In the genomic region with DNA sequence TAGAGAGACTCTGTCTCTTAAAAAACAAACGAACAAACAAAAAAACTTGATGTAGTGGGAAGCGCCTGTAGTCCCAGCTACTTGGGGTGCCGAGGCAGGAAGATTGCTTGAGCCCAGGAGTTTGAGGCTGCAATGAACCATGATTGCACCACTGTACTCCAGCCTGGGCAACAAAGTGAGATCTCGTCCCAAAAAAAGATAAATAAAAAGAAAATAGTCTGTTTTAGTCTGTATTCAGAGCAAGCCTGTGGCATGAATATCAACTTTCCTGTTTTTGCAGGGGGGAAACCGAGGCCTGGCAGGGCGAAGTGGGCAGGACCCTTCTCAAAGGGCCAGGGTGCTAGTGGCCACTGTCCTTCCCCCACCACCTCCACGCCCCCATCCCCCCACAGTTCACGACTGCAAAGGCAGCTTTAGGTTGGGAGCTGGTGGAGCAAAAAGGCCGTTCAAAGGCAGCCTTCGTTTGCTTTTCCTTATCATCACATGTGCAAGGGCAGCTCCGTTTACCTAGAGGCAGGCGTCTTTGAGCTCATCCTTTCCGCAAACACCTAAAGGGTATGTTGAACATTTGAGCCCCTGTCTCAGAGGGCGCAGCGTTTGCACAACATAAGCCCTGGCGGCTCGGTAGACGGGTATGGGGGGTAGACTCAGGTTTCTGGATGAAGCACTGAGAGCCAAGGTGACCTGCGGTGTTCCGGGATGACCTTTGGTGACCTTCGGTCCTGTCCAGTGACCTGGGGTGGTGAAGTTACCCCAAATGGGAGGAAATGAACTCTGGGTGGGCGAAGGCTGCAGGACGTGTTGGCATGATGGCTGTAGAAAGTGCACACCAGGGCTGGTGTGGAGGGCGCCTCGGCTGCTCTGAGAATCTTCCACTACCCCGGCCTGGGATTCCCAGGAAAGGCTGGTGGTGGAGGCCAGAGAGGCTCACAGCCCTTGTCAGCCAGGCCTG, we compare ENCODE assay signal across 1 cellular context.
TF ChIP-seq lines count a peak whose summit lies in the region.

No MANE protein-coding gene starts in this region.

TF ChIP-seq in HepG2, 621 proteins besides CTCF, POLR2A, EP300 and RAD21 (continued from another document and continues in another):
- TF ChIP-seq, protein P1, sequence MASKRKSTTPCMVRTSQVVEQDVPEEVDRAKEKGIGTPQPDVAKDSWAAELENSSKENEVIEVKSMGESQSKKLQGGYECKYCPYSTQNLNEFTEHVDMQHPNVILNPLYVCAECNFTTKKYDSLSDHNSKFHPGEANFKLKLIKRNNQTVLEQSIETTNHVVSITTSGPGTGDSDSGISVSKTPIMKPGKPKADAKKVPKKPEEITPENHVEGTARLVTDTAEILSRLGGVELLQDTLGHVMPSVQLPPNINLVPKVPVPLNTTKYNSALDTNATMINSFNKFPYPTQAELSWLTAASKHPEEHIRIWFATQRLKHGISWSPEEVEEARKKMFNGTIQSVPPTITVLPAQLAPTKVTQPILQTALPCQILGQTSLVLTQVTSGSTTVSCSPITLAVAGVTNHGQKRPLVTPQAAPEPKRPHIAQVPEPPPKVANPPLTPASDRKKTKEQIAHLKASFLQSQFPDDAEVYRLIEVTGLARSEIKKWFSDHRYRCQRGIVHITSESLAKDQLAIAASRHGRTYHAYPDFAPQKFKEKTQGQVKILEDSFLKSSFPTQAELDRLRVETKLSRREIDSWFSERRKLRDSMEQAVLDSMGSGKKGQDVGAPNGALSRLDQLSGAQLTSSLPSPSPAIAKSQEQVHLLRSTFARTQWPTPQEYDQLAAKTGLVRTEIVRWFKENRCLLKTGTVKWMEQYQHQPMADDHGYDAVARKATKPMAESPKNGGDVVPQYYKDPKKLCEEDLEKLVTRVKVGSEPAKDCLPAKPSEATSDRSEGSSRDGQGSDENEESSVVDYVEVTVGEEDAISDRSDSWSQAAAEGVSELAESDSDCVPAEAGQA (IDR thresholded peaks at IDR 0.05; ENCODE audit: low read depth), result peak; percentile 69; the same call in 1 of the 2 replicates
- TF ChIP-seq, protein P1 (CRISPR knock-in tag; IDR thresholded peaks at IDR 0.05; ENCODE audit: borderline replicate concordance), result peak; percentile 57; the same call in 1 of the 2 replicates
- TF ChIP-seq, protein P2, sequence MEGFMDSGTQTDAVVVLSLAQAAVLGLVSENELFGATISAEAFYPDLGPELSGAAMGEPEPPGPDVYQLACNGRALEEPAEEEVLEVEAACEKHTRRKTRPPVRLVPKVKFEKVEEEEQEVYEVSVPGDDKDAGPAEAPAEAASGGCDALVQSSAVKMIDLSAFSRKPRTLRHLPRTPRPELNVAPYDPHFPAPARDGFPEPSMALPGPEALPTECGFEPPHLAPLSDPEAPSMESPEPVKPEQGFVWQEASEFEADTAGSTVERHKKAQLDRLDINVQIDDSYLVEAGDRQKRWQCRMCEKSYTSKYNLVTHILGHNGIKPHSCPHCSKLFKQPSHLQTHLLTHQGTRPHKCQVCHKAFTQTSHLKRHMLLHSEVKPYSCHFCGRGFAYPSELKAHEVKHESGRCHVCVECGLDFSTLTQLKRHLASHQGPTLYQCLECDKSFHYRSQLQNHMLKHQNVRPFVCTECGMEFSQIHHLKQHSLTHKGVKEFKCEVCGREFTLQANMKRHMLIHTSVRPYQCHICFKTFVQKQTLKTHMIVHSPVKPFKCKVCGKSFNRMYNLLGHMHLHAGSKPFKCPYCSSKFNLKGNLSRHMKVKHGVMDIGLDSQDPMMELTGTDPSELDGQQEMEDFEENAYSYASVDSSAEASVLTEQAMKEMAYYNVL (CRISPR knock-in tag; IDR thresholded peaks at IDR 0.05; ENCODE audit: borderline replicate concordance), result peak; percentile 97
- TF ChIP-seq, protein P3, sequence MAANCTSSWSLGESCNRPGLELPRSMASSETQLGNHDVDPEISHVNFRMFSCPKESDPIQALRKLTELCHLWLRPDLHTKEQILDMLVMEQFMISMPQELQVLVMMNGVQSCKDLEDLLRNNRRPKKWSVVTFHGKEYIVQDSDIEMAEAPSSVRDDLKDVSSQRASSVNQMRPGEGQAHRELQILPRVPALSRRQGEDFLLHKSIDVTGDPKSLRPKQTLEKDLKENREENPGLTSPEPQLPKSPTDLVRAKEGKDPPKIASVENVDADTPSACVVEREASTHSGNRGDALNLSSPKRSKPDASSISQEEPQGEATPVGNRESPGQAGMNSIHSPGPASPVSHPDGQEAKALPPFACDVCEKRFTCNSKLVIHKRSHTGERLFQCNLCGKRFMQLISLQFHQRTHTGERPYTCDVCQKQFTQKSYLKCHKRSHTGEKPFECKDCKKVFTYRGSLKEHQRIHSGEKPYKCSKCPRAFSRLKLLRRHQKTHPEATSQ (CRISPR knock-in tag; IDR thresholded peaks at IDR 0.05; ENCODE audit: borderline replicate concordance), result 0 out of 2 replicates have a peak, but pooled peaks have one; percentile 75
- TF ChIP-seq ZNF138 (CRISPR knock-in tag; IDR thresholded peaks at IDR 0.05; ENCODE audit: low read depth) (no peak), POLR2AphosphoS2 (IDR thresholded peaks at IDR 0.05; ENCODE audit: low read depth, low read length) (no peak), ZNF841 (CRISPR knock-in tag; IDR thresholded peaks at IDR 0.05; ENCODE audit: borderline replicate concordance) (no peak), ZNF383 (CRISPR knock-in tag; IDR thresholded peaks at IDR 0.05; ENCODE audit: borderline replicate concordance) (0 out of 2 replicates have a peak, but pooled peaks have one; percentile 38), ZNF780A (CRISPR knock-in tag; IDR thresholded peaks at IDR 0.05) (peak; percentile 47; the same call in 1 of the 2 replicates), ERF (CRISPR knock-in tag; IDR thresholded peaks at IDR 0.05) (peak; percentile 73), HOXA7 (CRISPR knock-in tag; IDR thresholded peaks at IDR 0.05) (no peak), NFKB2 (CRISPR knock-in tag; IDR thresholded peaks at IDR 0.05; ENCODE audit: borderline replicate concordance) (peak; percentile 69; the same call in 1 of the 2 replicates), SRF (IDR thresholded peaks at IDR 0.05; ENCODE audit: low read depth, low read length) (no peak), ZNF619 (CRISPR knock-in tag; IDR thresholded peaks at IDR 0.05) (no peak), ZNF616 (CRISPR knock-in tag; IDR thresholded peaks at IDR 0.05; ENCODE audit: low read depth) (no peak), ZNF382 (CRISPR knock-in tag; IDR thresholded peaks at IDR 0.05; ENCODE audit: borderline replicate concordance) (no peak), ZNF207 (IDR thresholded peaks at IDR 0.05; ENCODE audit: borderline replicate concordance) (no peak), ZFYVE20 (CRISPR knock-in tag; IDR thresholded peaks at IDR 0.05; ENCODE audit: borderline replicate concordance, low read depth) (no peak), ZNF709 (CRISPR knock-in tag; IDR thresholded peaks at IDR 0.05) (peak; percentile 54; the same call in 1 of the 2 replicates), KDM3A (CRISPR knock-in tag; IDR thresholded peaks at IDR 0.05; ENCODE audit: low read depth) (peak; percentile 92), ZNF792 (CRISPR knock-in tag; IDR thresholded peaks at IDR 0.05) (peak; percentile 70; the same call in 1 of the 2 replicates), SP2 (CRISPR knock-in tag; IDR thresholded peaks at IDR 0.05) (no peak; the same call in 1 of the 2 replicates), HMGA1 (CRISPR knock-in tag; conservative IDR thresholded peaks at IDR 0.05) (no peak), ZNF136 (CRISPR knock-in tag; IDR thresholded peaks at IDR 0.05; ENCODE audit: low read depth) (0 out of 2 replicates have a peak, but pooled peaks have one; percentile 62), CREB1 (IDR thresholded peaks at IDR 0.05) (no peak), CREB1 (CRISPR knock-in tag; IDR thresholded peaks at IDR 0.05) (peak; percentile 80), ZNF850 (CRISPR knock-in tag; conservative IDR thresholded peaks at IDR 0.05) (no peak), ATF7-NPFF (CRISPR knock-in tag; IDR thresholded peaks at IDR 0.05; ENCODE audit: low read depth) (peak; percentile 54), ZNF75D (CRISPR knock-in tag; IDR thresholded peaks at IDR 0.05; ENCODE audit: borderline replicate concordance) (no peak), THAP11 (CRISPR knock-in tag; IDR thresholded peaks at IDR 0.05) (peak; percentile 69), NCOA1 (CRISPR knock-in tag; IDR thresholded peaks at IDR 0.05) (0 out of 2 replicates have a peak, but pooled peaks have one; percentile 72), SMARCE1 (IDR thresholded peaks at IDR 0.05; ENCODE audit: borderline replicate concordance) (no peak), ZNF615 (CRISPR knock-in tag; IDR thresholded peaks at IDR 0.05; ENCODE audit: borderline replicate concordance) (no peak)
- TF ChIP-seq, protein P4, sequence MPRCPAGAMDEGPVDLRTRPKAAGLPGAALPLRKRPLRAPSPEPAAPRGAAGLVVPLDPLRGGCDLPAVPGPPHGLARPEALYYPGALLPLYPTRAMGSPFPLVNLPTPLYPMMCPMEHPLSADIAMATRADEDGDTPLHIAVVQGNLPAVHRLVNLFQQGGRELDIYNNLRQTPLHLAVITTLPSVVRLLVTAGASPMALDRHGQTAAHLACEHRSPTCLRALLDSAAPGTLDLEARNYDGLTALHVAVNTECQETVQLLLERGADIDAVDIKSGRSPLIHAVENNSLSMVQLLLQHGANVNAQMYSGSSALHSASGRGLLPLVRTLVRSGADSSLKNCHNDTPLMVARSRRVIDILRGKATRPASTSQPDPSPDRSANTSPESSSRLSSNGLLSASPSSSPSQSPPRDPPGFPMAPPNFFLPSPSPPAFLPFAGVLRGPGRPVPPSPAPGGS (CRISPR knock-in tag; IDR thresholded peaks at IDR 0.05), result peak; percentile 68
- TF ChIP-seq, protein P5, sequence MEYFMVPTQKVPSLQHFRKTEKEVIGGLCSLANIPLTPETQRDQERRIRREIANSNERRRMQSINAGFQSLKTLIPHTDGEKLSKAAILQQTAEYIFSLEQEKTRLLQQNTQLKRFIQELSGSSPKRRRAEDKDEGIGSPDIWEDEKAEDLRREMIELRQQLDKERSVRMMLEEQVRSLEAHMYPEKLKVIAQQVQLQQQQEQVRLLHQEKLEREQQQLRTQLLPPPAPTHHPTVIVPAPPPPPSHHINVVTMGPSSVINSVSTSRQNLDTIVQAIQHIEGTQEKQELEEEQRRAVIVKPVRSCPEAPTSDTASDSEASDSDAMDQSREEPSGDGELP (IDR thresholded peaks at IDR 0.05; ENCODE audit: borderline replicate concordance, low read depth), result peak; percentile 89; the same call in 1 of the 2 replicates
- TF ChIP-seq, protein P6, sequence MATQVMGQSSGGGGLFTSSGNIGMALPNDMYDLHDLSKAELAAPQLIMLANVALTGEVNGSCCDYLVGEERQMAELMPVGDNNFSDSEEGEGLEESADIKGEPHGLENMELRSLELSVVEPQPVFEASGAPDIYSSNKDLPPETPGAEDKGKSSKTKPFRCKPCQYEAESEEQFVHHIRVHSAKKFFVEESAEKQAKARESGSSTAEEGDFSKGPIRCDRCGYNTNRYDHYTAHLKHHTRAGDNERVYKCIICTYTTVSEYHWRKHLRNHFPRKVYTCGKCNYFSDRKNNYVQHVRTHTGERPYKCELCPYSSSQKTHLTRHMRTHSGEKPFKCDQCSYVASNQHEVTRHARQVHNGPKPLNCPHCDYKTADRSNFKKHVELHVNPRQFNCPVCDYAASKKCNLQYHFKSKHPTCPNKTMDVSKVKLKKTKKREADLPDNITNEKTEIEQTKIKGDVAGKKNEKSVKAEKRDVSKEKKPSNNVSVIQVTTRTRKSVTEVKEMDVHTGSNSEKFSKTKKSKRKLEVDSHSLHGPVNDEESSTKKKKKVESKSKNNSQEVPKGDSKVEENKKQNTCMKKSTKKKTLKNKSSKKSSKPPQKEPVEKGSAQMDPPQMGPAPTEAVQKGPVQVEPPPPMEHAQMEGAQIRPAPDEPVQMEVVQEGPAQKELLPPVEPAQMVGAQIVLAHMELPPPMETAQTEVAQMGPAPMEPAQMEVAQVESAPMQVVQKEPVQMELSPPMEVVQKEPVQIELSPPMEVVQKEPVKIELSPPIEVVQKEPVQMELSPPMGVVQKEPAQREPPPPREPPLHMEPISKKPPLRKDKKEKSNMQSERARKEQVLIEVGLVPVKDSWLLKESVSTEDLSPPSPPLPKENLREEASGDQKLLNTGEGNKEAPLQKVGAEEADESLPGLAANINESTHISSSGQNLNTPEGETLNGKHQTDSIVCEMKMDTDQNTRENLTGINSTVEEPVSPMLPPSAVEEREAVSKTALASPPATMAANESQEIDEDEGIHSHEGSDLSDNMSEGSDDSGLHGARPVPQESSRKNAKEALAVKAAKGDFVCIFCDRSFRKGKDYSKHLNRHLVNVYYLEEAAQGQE (IDR thresholded peaks at IDR 0.05; ENCODE audit: borderline replicate concordance in 1 of 2, low read depth in 1 of 2, low read length in 2 of 2), result peak in 1 of 2 experiments; percentile 66; a peak in 3 of 4 replicates
- TF ChIP-seq, protein P7, sequence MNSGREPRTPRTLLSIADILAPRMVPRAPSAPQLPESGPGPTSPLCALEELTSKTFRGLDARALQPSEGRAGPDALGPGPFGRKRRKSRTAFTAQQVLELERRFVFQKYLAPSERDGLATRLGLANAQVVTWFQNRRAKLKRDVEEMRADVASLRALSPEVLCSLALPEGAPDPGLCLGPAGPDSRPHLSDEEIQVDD (CRISPR knock-in tag; IDR thresholded peaks at IDR 0.05; ENCODE audit: borderline replicate concordance), result no peak
- TF ChIP-seq, protein P8, sequence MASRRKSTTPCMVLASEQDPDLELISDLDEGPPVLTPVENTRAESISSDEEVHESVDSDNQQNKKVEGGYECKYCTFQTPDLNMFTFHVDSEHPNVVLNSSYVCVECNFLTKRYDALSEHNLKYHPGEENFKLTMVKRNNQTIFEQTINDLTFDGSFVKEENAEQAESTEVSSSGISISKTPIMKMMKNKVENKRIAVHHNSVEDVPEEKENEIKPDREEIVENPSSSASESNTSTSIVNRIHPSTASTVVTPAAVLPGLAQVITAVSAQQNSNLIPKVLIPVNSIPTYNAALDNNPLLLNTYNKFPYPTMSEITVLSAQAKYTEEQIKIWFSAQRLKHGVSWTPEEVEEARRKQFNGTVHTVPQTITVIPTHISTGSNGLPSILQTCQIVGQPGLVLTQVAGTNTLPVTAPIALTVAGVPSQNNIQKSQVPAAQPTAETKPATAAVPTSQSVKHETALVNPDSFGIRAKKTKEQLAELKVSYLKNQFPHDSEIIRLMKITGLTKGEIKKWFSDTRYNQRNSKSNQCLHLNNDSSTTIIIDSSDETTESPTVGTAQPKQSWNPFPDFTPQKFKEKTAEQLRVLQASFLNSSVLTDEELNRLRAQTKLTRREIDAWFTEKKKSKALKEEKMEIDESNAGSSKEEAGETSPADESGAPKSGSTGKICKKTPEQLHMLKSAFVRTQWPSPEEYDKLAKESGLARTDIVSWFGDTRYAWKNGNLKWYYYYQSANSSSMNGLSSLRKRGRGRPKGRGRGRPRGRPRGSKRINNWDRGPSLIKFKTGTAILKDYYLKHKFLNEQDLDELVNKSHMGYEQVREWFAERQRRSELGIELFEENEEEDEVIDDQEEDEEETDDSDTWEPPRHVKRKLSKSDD (CRISPR knock-in tag; IDR thresholded peaks at IDR 0.05; ENCODE audit: low read depth), result no peak; the same call in 1 of the 2 replicates
